ENCODE assay signal across 27 cellular contexts in genomic region chr12:117440384-117440783, GRCh38.
DNase-seq lines count a peak whose midpoint lies in the region; ATAC-seq, FAIRE-seq and TF ChIP-seq lines count a peak whose summit lies in the region.
"Had no signal": no experiment of that assay in that cellular context is flagged by ENCODE, and none has a peak within 500 bp of the region (broad histone marks: within the 10 kb centered on the region; RNA-seq: fewer than 3 reads in every experiment).

No MANE protein-coding gene starts in this region.

- H3K4me3 ChIP-seq in A549 (no peak overlapping the region), H1 (ENCODE audit: extremely low read depth in 1 of 4, insufficient read depth in 2 of 4, low read depth in 3 of 4, low read length in 4 of 4) (no peak overlapping the region), skeletal muscle tissue (ENCODE audit: low read length in 3 of 3) (peak overlapping the region in 2 of 3 donors; percentile 67 to 76), adrenal gland (no peak overlapping the region)
- H3K4me3 ChIP-seq: BLaER1 treated with 17β-estradiol and CSF1 and Interleukin-3, amounts not matched to agents 10 nM and 100 nM; GM12878; GM23248 had no signal

- H3K9me3 Mint-ChIP-seq in activated CD4-positive, alpha-beta T cell treated with anti-CD3 and anti-CD28 coated beads, Interleukin-2, amount 10 ng/mL, durations not matched to agents 7 days and 5 days = no peaks in the 10 kb centered on the region
- no peaks in the 10 kb centered on the region for H3K9me3 Mint-ChIP-seq in activated naive CD4-positive, alpha-beta T cell treated with anti-CD3 and anti-CD28 coated beads, Interleukin-2, amount 10 ng/mL, durations not matched to agents 7 days and 5 days
- H3K9me3 Mint-ChIP-seq: CD4-positive, alpha-beta T cell; H9 had no signal

- POLR2A ChIA-PET in activated CD4-positive, alpha-beta T cell treated with anti-CD3 and anti-CD28 coated beads, Interleukin-2, amount 10 ng/mL, durations not matched to agents 7 days and 5 days (lab: Charles Lee) = no interaction called here
- POLR2A ChIA-PET in A549 (lab: Yijun Ruan, JAX) = no interaction called here
- POLR2A ChIA-PET in H1 (lab: Charles Lee; ENCODE audit: partially characterized antibody) = no interaction called here

- FAIRE-seq in A549 (lab: Jason Lieb, UNC) = no peak
- no peak for FAIRE-seq in H1 (lab: Jason Lieb, UNC)
- FAIRE-seq: A204.1, D721Med, GM12878, GM19239 had no signal

- no peak overlapping the region for H3K9ac ChIP-seq in H1 (replicated peaks in 1 of 4; ENCODE audit: extremely low read depth in 1 of 4, low read depth in 3 of 4, low read length in 3 of 4)
- peak overlapping the region; percentile 40 to 95 (median 80) for H3K9ac ChIP-seq in skeletal muscle tissue (ENCODE audit: low read depth in 1 of 3, low read length in 3 of 3)
- H3K9ac ChIP-seq: BLaER1 treated with 17β-estradiol and CSF1 and Interleukin-3, amounts not matched to agents 10 nM and 100 nM; GM23248 had no signal

- intact Hi-C loops in adrenal gland (cut with DNase I) = no loop called here

- no peak overlapping the region for H3K14ac ChIP-seq in H1 (ENCODE audit: insufficient read length)

- H2BK20ac ChIP-seq in H1 (ENCODE audit: low read length) = no peak overlapping the region

- H3K4me1 ChIP-seq in A549 = peaks cover 9% of the 10 kb centered on the region; the same call in 2 of the 3 replicates
- peaks cover 0 to 5% (median 0%) of the 10 kb centered on the region in 4 experiments; a peak in 2 of 7 replicates for H3K4me1 ChIP-seq in H1 (replicated peaks in 1 of 4; ENCODE audit: control insufficient read depth in 3 of 4, insufficient read depth in 4 of 4, low read length in 3 of 4)
- H3K4me1 ChIP-seq in skeletal muscle tissue (ENCODE audit: control insufficient read depth in 3 of 3, insufficient read depth in 3 of 3, low read length in 3 of 3) = peaks cover 40 to 58% (median 56%) of the 10 kb centered on the region in 3 donors
- no peaks in the 10 kb centered on the region for H3K4me1 ChIP-seq in adrenal gland (replicated peaks in 1 of 2)
- H3K4me1 ChIP-seq: BE2C had no signal

- no peak for TF ChIP-seq RAD21 in A549 (conservative IDR thresholded peaks at IDR 0.05 in 1 of 2, IDR thresholded peaks at IDR 0.05 in 1 of 2)
- TF ChIP-seq RAD21 in H1 (IDR thresholded peaks at IDR 0.05 in 1 of 2, conservative IDR thresholded peaks at IDR 0.05 in 1 of 2; ENCODE audit: low read depth in 2 of 2, low read length in 2 of 2) = no peak

- H3K23me2 ChIP-seq in H1 (ENCODE audit: low read depth, low read length) = no peaks in the 10 kb centered on the region

- H2BK12ac ChIP-seq in H1 (ENCODE audit: low read depth, low read length) = no peak overlapping the region

- H3K27me3 ChIP-seq in H1 (replicated peaks in 1 of 4; ENCODE audit: control insufficient read depth in 3 of 4, extremely low read depth in 1 of 4, insufficient read depth in 3 of 4, low read length in 3 of 4) (no peaks in the 10 kb centered on the region), skeletal muscle tissue (ENCODE audit: control insufficient read depth in 3 of 3, insufficient read depth in 3 of 3, low read length in 3 of 3) (no peaks in the 10 kb centered on the region), adrenal gland (no peaks in the 10 kb centered on the region)
- H3K27me3 ChIP-seq: BE2C; BLaER1 treated with 17β-estradiol and CSF1 and Interleukin-3, amounts not matched to agents 10 nM and 100 nM had no signal

- H3K36me3 Mint-ChIP-seq in activated CD4-positive, alpha-beta T cell treated with anti-CD3 and anti-CD28 coated beads, Interleukin-2, amount 10 ng/mL, durations not matched to agents 7 days and 5 days (ENCODE audit: low read depth) = no peaks in the 10 kb centered on the region
- no peaks in the 10 kb centered on the region for H3K36me3 Mint-ChIP-seq in activated naive CD4-positive, alpha-beta T cell treated with anti-CD3 and anti-CD28 coated beads, Interleukin-2, amount 10 ng/mL, durations not matched to agents 7 days and 5 days
- H3K36me3 Mint-ChIP-seq: CD14-positive monocyte; CD8-positive, alpha-beta memory T cell had no signal

- H4K91ac ChIP-seq in H1 (replicated peaks; ENCODE audit: insufficient read length, low read length) = no peak overlapping the region

- TF ChIP-seq POLR2A in A549 (IDR thresholded peaks at IDR 0.05; ENCODE audit: low read length) = no peak
- TF ChIP-seq POLR2A in H1 (IDR thresholded peaks at IDR 0.05; ENCODE audit: control extremely low read depth in 1 of 2, low read depth in 2 of 2, low read length in 2 of 2) = no peak
- TF ChIP-seq POLR2A in adrenal gland (IDR thresholded peaks at IDR 0.05) = no peak

- no peak for ATAC-seq in A549
- ATAC-seq: GM12878, HCT116 had no signal

- H3K4me1 Mint-ChIP-seq in activated CD4-positive, alpha-beta T cell treated with anti-CD3 and anti-CD28 coated beads, Interleukin-2, amount 10 ng/mL, durations not matched to agents 7 days and 5 days = no peaks in the 10 kb centered on the region
- H3K4me1 Mint-ChIP-seq in activated naive CD4-positive, alpha-beta T cell treated with anti-CD3 and anti-CD28 coated beads, Interleukin-2, amount 10 ng/mL, durations not matched to agents 7 days and 5 days = no peaks in the 10 kb centered on the region
- H3K4me1 Mint-ChIP-seq: CD8-positive, alpha-beta memory T cell; H9 had no signal

- no peak overlapping the region for H3K18ac ChIP-seq in H1 (ENCODE audit: extremely low read depth, low read length)

- no peak overlapping the region for H3K23ac ChIP-seq in H1 (ENCODE audit: insufficient read length)

- peak overlapping the region; percentile 25 for H3K27ac Mint-ChIP-seq in activated CD4-positive, alpha-beta T cell treated with anti-CD3 and anti-CD28 coated beads, Interleukin-2, amount 10 ng/mL, durations not matched to agents 7 days and 5 days
- H3K27ac Mint-ChIP-seq in activated naive CD4-positive, alpha-beta T cell treated with anti-CD3 and anti-CD28 coated beads, Interleukin-2, amount 10 ng/mL, durations not matched to agents 7 days and 5 days = no peak overlapping the region
- H3K27ac Mint-ChIP-seq: CD14-positive monocyte; CD4-positive, alpha-beta T cell; CD8-positive, alpha-beta memory T cell; H9 had no signal

- no peaks in the 10 kb centered on the region for H4K20me1 ChIP-seq in H1 (replicated peaks in 1 of 2; ENCODE audit: control insufficient read depth in 1 of 2, insufficient read depth in 2 of 2, low read length in 2 of 2)
- H4K20me1 ChIP-seq: BLaER1 treated with 17β-estradiol and CSF1 and Interleukin-3, amounts not matched to agents 10 nM and 100 nM had no signal

- H4K5ac ChIP-seq in H1 (ENCODE audit: insufficient read length, low read depth, low read length) = no peak overlapping the region

- no peak for DNase-seq in activated CD4-positive, alpha-beta T cell treated with anti-CD3 and anti-CD28 coated beads, Interleukin-2, amount 10 ng/mL, durations not matched to agents 7 days and 5 days
- DNase-seq in activated CD4-positive, alpha-beta T cell treated with anti-CD3 and anti-CD28 coated beads for 1 hour = no peak
- no peak for DNase-seq in A549 (ENCODE audit: low read depth in 1 of 2, low spot score in 1 of 2)
- DNase-seq in H1 (ENCODE audit: low read depth in 1 of 2, low spot score in 2 of 2) = no peak
- DNase-seq in activated naive CD4-positive, alpha-beta T cell treated with anti-CD3 and anti-CD28 coated beads, Interleukin-2, amount 10 ng/mL, durations not matched to agents 7 days and 5 days = no peak
- no peak for DNase-seq in adrenal gland
- no peak for DNase-seq in iPS-NIHi7 (ENCODE audit: extremely low spot score)
- DNase-seq: ACHN; AML-193; BE2C; CD4-positive, alpha-beta T cell; CD8-positive, alpha-beta memory T cell; DMS 273 treated with DMSO at 0.1 percent for 48 hours; DMS79; EL; GDM1; GM23248 had no signal

- H3K79me1 ChIP-seq in H1 (ENCODE audit: low read depth, low read length) = no peaks in the 10 kb centered on the region

- H3K36me3 ChIP-seq in H1 (ENCODE audit: control insufficient read depth in 2 of 4, insufficient read depth in 4 of 4, low read length in 3 of 4) (no peaks in the 10 kb centered on the region), skeletal muscle tissue (ENCODE audit: control insufficient read depth in 3 of 3, insufficient read depth in 3 of 3, low read length in 3 of 3) (peaks cover 0 to 2% (median 0%) of the 10 kb centered on the region in 3 donors), adrenal gland (replicated peaks in 1 of 2) (no peaks in the 10 kb centered on the region)
- H3K36me3 ChIP-seq: BE2C; BLaER1 treated with 17β-estradiol and CSF1 and Interleukin-3, amounts not matched to agents 10 nM and 100 nM had no signal

- no peaks in the 10 kb centered on the region for H3K79me2 ChIP-seq in H1 (ENCODE audit: control insufficient read depth in 1 of 2, insufficient read depth in 2 of 2, low read length in 2 of 2)

- H3K56ac ChIP-seq in H1 (replicated peaks; ENCODE audit: insufficient read length, low read depth, low read length) = no peak overlapping the region

- H3K27ac ChIP-seq in A549 (no peak overlapping the region), H1 (ENCODE audit: low read depth, low read length) (no peak overlapping the region), skeletal muscle tissue (ENCODE audit: low read depth, low read length) (peak overlapping the region; percentile 83), adrenal gland (no peak overlapping the region)
- H3K27ac ChIP-seq: 22Rv1; BLaER1 treated with 17β-estradiol and CSF1 and Interleukin-3, amounts not matched to agents 10 nM and 100 nM; GM23248 had no signal

- no peak overlapping the region for H3K4me3 Mint-ChIP-seq in activated CD4-positive, alpha-beta T cell treated with anti-CD3 and anti-CD28 coated beads, Interleukin-2, amount 10 ng/mL, durations not matched to agents 7 days and 5 days
- no peak overlapping the region for H3K4me3 Mint-ChIP-seq in activated naive CD4-positive, alpha-beta T cell treated with anti-CD3 and anti-CD28 coated beads, Interleukin-2, amount 10 ng/mL, durations not matched to agents 7 days and 5 days
- H3K4me3 Mint-ChIP-seq: CD14-positive monocyte; CD4-positive, alpha-beta T cell; CD8-positive, alpha-beta memory T cell; H9 had no signal

- TF ChIP-seq CTCF in A549 (IDR thresholded peaks at IDR 0.05) (no peak), H1 (IDR thresholded peaks at IDR 0.05; ENCODE audit: control extremely low read depth in 1 of 3, insufficient read depth in 1 of 3, low read depth in 1 of 3, low read length in 3 of 3) (no peak), adrenal gland (IDR thresholded peaks at IDR 0.05) (no peak)

- 100% methylated on average over 2 of the region's 2 CpGs for WGBS in A549 (ENCODE audit: missing lambda C conversion rate)
- WGBS in H1 (ENCODE audit: extremely low coverage in 1 of 2, insufficient coverage in 1 of 2, insufficient read length in 1 of 2, insufficient replicate concordance in 2 of 2, low coverage in 1 of 2, low lambda C conversion rate in 2 of 2, missing lambda C conversion rate in 1 of 2), 2 experiments = 100% methylated on average over 2 of the region's 2 CpGs; no CpG with 5 or more reads in 1 of the 2 experiments
- WGBS in adrenal gland, 4 donors = 71 to 93% (median 90%) methylated on average over 2 of the region's 2 CpGs

- H2AFZ ChIP-seq in H1 (ENCODE audit: low read length) = no peak overlapping the region
- H2AFZ ChIP-seq: GM23248 had no signal

- no peak overlapping the region for H3K4ac ChIP-seq in H1 (replicated peaks; ENCODE audit: insufficient read length, low read depth, low read length)

- H4K8ac ChIP-seq in H1 (ENCODE audit: extremely low read depth, insufficient read depth, low read length) = no peak overlapping the region

- TF ChIP-seq EP300 in A549 (IDR thresholded peaks at IDR 0.05) (no peak), H1 (IDR thresholded peaks at IDR 0.05; ENCODE audit: borderline replicate concordance in 1 of 2, low read depth in 2 of 2, low read length in 2 of 2) (no peak)

- H3K9me3 ChIP-seq in A549 (no peaks in the 10 kb centered on the region), H1 (ENCODE audit: insufficient read depth in 2 of 2, low read depth in 1 of 2, low read length in 1 of 2) (no peaks in the 10 kb centered on the region), skeletal muscle tissue (ENCODE audit: control insufficient read depth in 3 of 3, low read length in 3 of 3) (no peaks in the 10 kb centered on the region), adrenal gland (replicated peaks in 1 of 3) (no peaks in the 10 kb centered on the region)
- H3K9me3 ChIP-seq: BE2C had no signal

- no peak overlapping the region for H2BK120ac ChIP-seq in H1 (replicated peaks; ENCODE audit: low read depth, low read length)

- no peaks in the 10 kb centered on the region for H3K27me3 Mint-ChIP-seq in activated CD4-positive, alpha-beta T cell treated with anti-CD3 and anti-CD28 coated beads, Interleukin-2, amount 10 ng/mL, durations not matched to agents 7 days and 5 days
- H3K27me3 Mint-ChIP-seq in activated naive CD4-positive, alpha-beta T cell treated with anti-CD3 and anti-CD28 coated beads, Interleukin-2, amount 10 ng/mL, durations not matched to agents 7 days and 5 days = no peaks in the 10 kb centered on the region
- H3K27me3 Mint-ChIP-seq: CD4-positive, alpha-beta T cell; CD8-positive, alpha-beta memory T cell had no signal

- H2AK5ac ChIP-seq in H1 (ENCODE audit: low read depth, low read length) = no peak overlapping the region

- CTCF ChIA-PET in activated CD4-positive, alpha-beta T cell treated with anti-CD3 and anti-CD28 coated beads, Interleukin-2, amount 10 ng/mL, durations not matched to agents 7 days and 5 days (lab: Charles Lee) = no interaction called here
- CTCF ChIA-PET in A549 (lab: Yijun Ruan, JAX) (interaction anchor here (3.1 kb wide), 1 partner anchor 73 kb away, joined by 10 read pairs; no protein-coding TSS in a partner anchor), H1 (lab: Charles Lee; ENCODE audit: partially characterized antibody) (interaction anchor here (1.5 kb wide), 1 partner anchor 34 kb away, joined by 3 read pairs; no protein-coding TSS in a partner anchor)
- CTCF ChIA-PET in activated naive CD4-positive, alpha-beta T cell treated with anti-CD3 and anti-CD28 coated beads, Interleukin-2, amount 10 ng/mL, durations not matched to agents 7 days and 5 days (lab: Charles Lee) = no interaction called here

- H3K4me2 ChIP-seq in A549 = no peak overlapping the region
- no peak overlapping the region for H3K4me2 ChIP-seq in H1 (ENCODE audit: insufficient read depth in 1 of 2, low read depth in 2 of 2, low read length in 2 of 2)
- H3K4me2 ChIP-seq: BLaER1 treated with 17β-estradiol and CSF1 and Interleukin-3, amounts not matched to agents 10 nM and 100 nM had no signal

- H2BK15ac ChIP-seq in H1 (ENCODE audit: low read length) = no peak overlapping the region

- H2BK5ac ChIP-seq in H1 (ENCODE audit: low read depth, low read length) = no peak overlapping the region

Comparison
In these comparisons a context has a peak if more than half of its experiments do, and no peak if none do; other contexts are left out.
1. H3K4me3 ChIP-seq: peak in skeletal muscle tissue (2 of 3); none in A549 (single experiment), H1 (0 of 4) and adrenal gland (0 of 4).
2. H3K9ac ChIP-seq: peak in skeletal muscle tissue (3 of 3); none in H1 (0 of 4).
3. CTCF ChIA-PET loops: an anchor here in A549 (3.1 kb wide) and H1 (1.5 kb wide); none called in activated CD4-positive, alpha-beta T cell treated with anti-CD3 and anti-CD28 coated beads, Interleukin-2, amount 10 ng/mL, durations not matched to agents 7 days and 5 days and activated naive CD4-positive, alpha-beta T cell treated with anti-CD3 and anti-CD28 coated beads, Interleukin-2, amount 10 ng/mL, durations not matched to agents 7 days and 5 days.